Comparison of ENCODE assay signal across 8 cellular contexts in genomic region chr2:106085441-106085911, GRCh38.
A peak's percentile ranks its signal among the peaks of the same experiment; 100 is the strongest.
DNase-seq lines count a peak whose midpoint lies in the region; ATAC-seq, FAIRE-seq and TF ChIP-seq lines count a peak whose summit lies in the region.

No MANE protein-coding gene starts in this region.

- H2AK5ac ChIP-seq in H1 (ENCODE audit: low read depth, low read length), result no peak overlapping the region

- H3K9me3 ChIP-seq in H1 (ENCODE audit: insufficient read depth in 2 of 2, low read depth in 1 of 2, low read length in 1 of 2), result no peaks in the 10 kb centered on the region; a peak in 1 of 4 replicates
- no peaks in the 10 kb centered on the region for H3K9me3 ChIP-seq in pancreas

- peak; percentile 74 for DNase-seq in activated CD4-positive, alpha-beta T cell treated with anti-CD3 and anti-CD28 coated beads for 48 hours
- no peak for DNase-seq in H1 (ENCODE audit: low read depth in 1 of 2, low spot score in 2 of 2)
- DNase-seq in pancreas, result no peak
- no peak for DNase-seq in NCI-H2029 treated with DMSO at 0.1 percent for 48 hours (lab: John Stamatoyannopoulos, UW)
- no peak for DNase-seq in NCI-H345 (lab: John Stamatoyannopoulos, UW)
- DNase-seq in GOT3 (lab: John Stamatoyannopoulos, UW), result no peak

- H3K4me3 ChIP-seq in H1 (ENCODE audit: extremely low read depth in 1 of 4, insufficient read depth in 2 of 4, low read depth in 3 of 4, low read length in 4 of 4) (no peak overlapping the region), pancreas (no peak overlapping the region)

- no peaks in the 10 kb centered on the region for H3K36me3 ChIP-seq in H1 (ENCODE audit: control insufficient read depth in 2 of 4, insufficient read depth in 4 of 4, low read length in 3 of 4)
- H3K36me3 ChIP-seq in pancreas, result no peaks in the 10 kb centered on the region

- H3K56ac ChIP-seq in H1 (replicated peaks; ENCODE audit: insufficient read length, low read depth, low read length), result no peak overlapping the region

- H3K14ac ChIP-seq in H1 (ENCODE audit: insufficient read length), result no peak overlapping the region

- TF ChIP-seq POLR2A in H1 (IDR thresholded peaks at IDR 0.05; ENCODE audit: control extremely low read depth in 1 of 2, low read depth in 2 of 2, low read length in 2 of 2), result no peak

- H4K91ac ChIP-seq in H1 (replicated peaks; ENCODE audit: insufficient read length, low read length), result no peak overlapping the region

- no peaks in the 10 kb centered on the region for H3K79me1 ChIP-seq in H1 (ENCODE audit: low read depth, low read length)

- H3K4ac ChIP-seq in H1 (replicated peaks; ENCODE audit: insufficient read length, low read depth, low read length), result no peak overlapping the region

- no peak overlapping the region for H2BK20ac ChIP-seq in H1 (ENCODE audit: low read length)

- CTCF ChIA-PET in H1 (lab: Charles Lee; ENCODE audit: partially characterized antibody), result interaction anchor here (0.5 to 1.9 kb wide), 15 partner anchors 8 to 766 kb away, joined by 3 to 8 read pairs (median 4); no protein-coding TSS in a partner anchor

- peak; percentile 45 for FAIRE-seq in H1 (lab: Jason Lieb, UNC)
- FAIRE-seq in pancreas (lab: Jason Lieb, UNC), result no peak

- TF ChIP-seq CTCF in C4-2B (conservative IDR thresholded peaks at IDR 0.05) (peak; percentile 52), H1 (IDR thresholded peaks at IDR 0.05; ENCODE audit: control extremely low read depth in 1 of 3, insufficient read depth in 1 of 3, low read depth in 1 of 3, low read length in 3 of 3) (peak; percentile 49 to 63 (median 51)), pancreas (IDR thresholded peaks at IDR 0.05) (no peak)

- 73% methylated on average over 8 of the region's 8 CpGs; no CpG with 5 or more reads in 1 of the 2 experiments for WGBS in H1 (ENCODE audit: extremely low coverage in 1 of 2, insufficient coverage in 1 of 2, insufficient read length in 1 of 2, insufficient replicate concordance in 2 of 2, low coverage in 1 of 2, low lambda C conversion rate in 2 of 2, missing lambda C conversion rate in 1 of 2), 2 experiments
- 34 to 56% methylated on average over 8 of the region's 8 CpGs for WGBS in pancreas, 2 donors

- H4K5ac ChIP-seq in H1 (ENCODE audit: insufficient read length, low read depth, low read length), result no peak overlapping the region

- peaks cover 0 to 4% (median 0%) of the 10 kb centered on the region in 4 experiments; a peak in 2 of 7 replicates for H3K4me1 ChIP-seq in H1 (replicated peaks in 1 of 4; ENCODE audit: control insufficient read depth in 3 of 4, insufficient read depth in 4 of 4, low read length in 3 of 4)
- no peaks in the 10 kb centered on the region for H3K4me1 ChIP-seq in pancreas

- no peak overlapping the region for H3K18ac ChIP-seq in H1 (ENCODE audit: extremely low read depth, low read length)

- intact Hi-C loops in pancreas (cut with DNase I), result no loop called here

- H3K9ac ChIP-seq in H1 (replicated peaks in 1 of 4; ENCODE audit: extremely low read depth in 1 of 4, low read depth in 3 of 4, low read length in 3 of 4), result no peak overlapping the region

- no peak overlapping the region for H2BK15ac ChIP-seq in H1 (ENCODE audit: low read length)

- H3K27me3 ChIP-seq in H1 (replicated peaks in 1 of 4; ENCODE audit: control insufficient read depth in 3 of 4, extremely low read depth in 1 of 4, insufficient read depth in 3 of 4, low read length in 3 of 4) (no peaks in the 10 kb centered on the region; a peak in 1 of 7 replicates), pancreas (no peaks in the 10 kb centered on the region)

- no peaks in the 10 kb centered on the region for H3K23me2 ChIP-seq in H1 (ENCODE audit: low read depth, low read length)

- H2BK120ac ChIP-seq in H1 (replicated peaks; ENCODE audit: low read depth, low read length), result no peak overlapping the region

- H2BK12ac ChIP-seq in H1 (ENCODE audit: low read depth, low read length), result no peak overlapping the region

- no peak overlapping the region for H3K23ac ChIP-seq in H1 (ENCODE audit: insufficient read length)

- no peak overlapping the region for H3K4me2 ChIP-seq in H1 (ENCODE audit: insufficient read depth in 1 of 2, low read depth in 2 of 2, low read length in 2 of 2)

- POLR2A ChIA-PET in H1 (lab: Charles Lee; ENCODE audit: partially characterized antibody), result interaction anchor here (0.6 kb wide), 1 partner anchor 15 kb away, joined by 3 read pairs; no protein-coding TSS in a partner anchor

- H2BK5ac ChIP-seq in H1 (ENCODE audit: low read depth, low read length), result no peak overlapping the region

- ATAC-seq in HG02678 (IDR thresholded peaks at IDR 0.05; ENCODE audit: unreplicated experiment) (peak; percentile 66), pancreas (peak in 3 of 4 donors; percentile 52 to 72 (median 67))

- peak; percentile 50 to 66; a peak in 3 of 4 replicates for TF ChIP-seq RAD21 in H1 (IDR thresholded peaks at IDR 0.05 in 1 of 2, conservative IDR thresholded peaks at IDR 0.05 in 1 of 2; ENCODE audit: low read depth in 2 of 2, low read length in 2 of 2)

- no peaks in the 10 kb centered on the region for H3K79me2 ChIP-seq in H1 (ENCODE audit: control insufficient read depth in 1 of 2, insufficient read depth in 2 of 2, low read length in 2 of 2)

- no peak overlapping the region for H2AFZ ChIP-seq in H1 (ENCODE audit: low read length)

- no peaks in the 10 kb centered on the region for H4K20me1 ChIP-seq in H1 (replicated peaks in 1 of 2; ENCODE audit: control insufficient read depth in 1 of 2, insufficient read depth in 2 of 2, low read length in 2 of 2)

- H4K8ac ChIP-seq in H1 (ENCODE audit: extremely low read depth, insufficient read depth, low read length), result no peak overlapping the region

- TF ChIP-seq EP300 in H1 (IDR thresholded peaks at IDR 0.05; ENCODE audit: borderline replicate concordance in 1 of 2, low read depth in 2 of 2, low read length in 2 of 2), result no peak

- no peak overlapping the region for H3K27ac ChIP-seq in C4-2B
- no peak overlapping the region for H3K27ac ChIP-seq in H1 (ENCODE audit: low read depth, low read length)
- H3K27ac ChIP-seq in pancreas, result no peak overlapping the region

TF ChIP-seq in H1, 55 proteins besides CTCF, POLR2A, EP300 and RAD21 (continues in another document):
- TF ChIP-seq SP4 (IDR thresholded peaks at IDR 0.05; ENCODE audit: low read length) (no peak), MAX (IDR thresholded peaks at IDR 0.05) (no peak), ZNF274 (IDR thresholded peaks at IDR 0.05; ENCODE audit: borderline replicate concordance, extremely low read depth, low read length) (no peak), KDM1A (IDR thresholded peaks at IDR 0.05; ENCODE audit: borderline replicate concordance, low read length) (no peak)

Comparison
In these comparisons a context has a peak if more than half of its experiments do, and no peak if none do; other contexts are left out.
1. CTCF ChIP-seq: peak in C4-2B (single experiment) and H1 (3 of 3); none in pancreas (0 of 4).